8 cellular contexts compared by ENCODE assay signal in the genomic region with DNA sequence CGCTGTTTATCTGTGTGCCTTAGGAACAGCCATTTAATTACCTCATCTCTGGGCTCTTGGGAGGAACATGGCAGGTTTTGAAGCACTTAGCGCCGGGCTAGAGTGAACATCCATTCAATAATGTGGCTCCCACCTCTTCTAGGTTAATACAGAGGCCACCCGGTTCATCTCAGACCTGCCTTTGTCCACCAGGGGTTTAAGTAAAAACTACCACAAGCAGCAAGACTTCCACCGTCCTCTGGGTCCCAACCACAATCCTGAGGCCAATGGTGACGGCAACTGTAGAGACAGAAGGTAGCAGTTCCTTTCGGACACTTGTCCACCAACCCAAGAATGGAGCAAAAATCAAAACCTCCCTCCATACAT. TPM values are rescaled to one million over a fixed set of nuclear protein-coding genes. Genes with fewer than 3 reads are reported as not detected.
DNase-seq lines count a peak whose midpoint lies in the region; ATAC-seq and TF ChIP-seq lines count a peak whose summit lies in the region.

No MANE protein-coding gene starts in this region.

- peak overlapping the region; percentile 91 for H3K4me3 ChIP-seq in AG09309 (ENCODE audit: control insufficient read depth, low read depth, low read length)
- peak overlapping the region; percentile 93 for H3K4me3 ChIP-seq in naive thymus-derived CD4-positive, alpha-beta T cell (ENCODE audit: low read length)

- intact Hi-C loops in naive thymus-derived CD4-positive, alpha-beta T cell (cut with micrococcal nuclease) = loop anchor here in 1 of 2 donors (5.0 kb wide), 1 partner anchor 1790 kb away; a partner anchor contains a TSS

- H3K36me3 Mint-ChIP-seq in IgD-negative memory B cell = peaks cover 3% of the 10 kb centered on the region
- H3K36me3 Mint-ChIP-seq in central memory CD8-positive, alpha-beta T cell (ENCODE audit: insufficient read depth) = peaks cover 22% of the 10 kb centered on the region
- H3K36me3 Mint-ChIP-seq in naive thymus-derived CD4-positive, alpha-beta T cell = peaks cover 0 to 16% (median 2%) of the 10 kb centered on the region in 5 donors

- H3K27me3 Mint-ChIP-seq in IgD-negative memory B cell = peaks cover 2% of the 10 kb centered on the region
- H3K27me3 Mint-ChIP-seq in central memory CD8-positive, alpha-beta T cell = no peaks in the 10 kb centered on the region
- H3K27me3 Mint-ChIP-seq in naive thymus-derived CD4-positive, alpha-beta T cell = no peaks in the 10 kb centered on the region

- H3K4me1 Mint-ChIP-seq in IgD-negative memory B cell = peaks cover 26 to 30% (median 28%) of the 10 kb centered on the region in 3 donors
- peaks cover 43% of the 10 kb centered on the region for H3K4me1 Mint-ChIP-seq in central memory CD8-positive, alpha-beta T cell
- peaks cover 28 to 58% (median 42%) of the 10 kb centered on the region in 7 donors for H3K4me1 Mint-ChIP-seq in naive thymus-derived CD4-positive, alpha-beta T cell

- no peak for ATAC-seq in central memory CD8-positive, alpha-beta T cell (replicated peaks; ENCODE audit: extremely low read depth, poor library complexity, severe bottlenecking)
- ATAC-seq in naive thymus-derived CD4-positive, alpha-beta T cell = no peak

- peak overlapping the region; percentile 87 for H3K27ac ChIP-seq in naive thymus-derived CD4-positive, alpha-beta T cell (ENCODE audit: low read depth, low read length)

- DNase-seq in AG09309 (ENCODE audit: low read depth) = no peak
- no peak for DNase-seq in central memory CD8-positive, alpha-beta T cell (ENCODE audit: low spot score in 2 of 2)
- no peak for DNase-seq in naive thymus-derived CD4-positive, alpha-beta T cell
- DNase-seq in iPS-NIHi11 (ENCODE audit: low spot score) = no peak
- DNase-seq in ecto neural progenitor cell (ENCODE audit: low spot score) = no peak
- DNase-seq in Ammon's horn (ENCODE audit: low spot score) = no peak
- DNase-seq in NOMO-1 treated with dmso at 0.1 percent for 144 hours (lab: John Stamatoyannopoulos, UW; ENCODE audit: unreplicated experiment) = no peak

- peaks cover 21 to 24% of the 10 kb centered on the region in 2 donors for H3K4me1 ChIP-seq in naive thymus-derived CD4-positive, alpha-beta T cell (ENCODE audit: control insufficient read depth in 2 of 2, insufficient read depth in 2 of 2, low read length in 2 of 2)

- H3K27me3 ChIP-seq in naive thymus-derived CD4-positive, alpha-beta T cell (ENCODE audit: control insufficient read depth in 2 of 2, insufficient read depth in 2 of 2, low read length in 2 of 2) = no peaks in the 10 kb centered on the region

- no peak for TF ChIP-seq CTCF in AG09309 (IDR thresholded peaks at IDR 0.05; ENCODE audit: control insufficient read depth, insufficient read depth, low read depth, low read length, missing control alignments)

- H3K9me3 Mint-ChIP-seq in IgD-negative memory B cell = no peaks in the 10 kb centered on the region
- H3K9me3 Mint-ChIP-seq in central memory CD8-positive, alpha-beta T cell = no peaks in the 10 kb centered on the region
- H3K9me3 Mint-ChIP-seq in naive thymus-derived CD4-positive, alpha-beta T cell = peaks cover 0 to 3% (median 0%) of the 10 kb centered on the region in 11 donors

- H3K36me3 ChIP-seq in naive thymus-derived CD4-positive, alpha-beta T cell (ENCODE audit: control insufficient read depth in 2 of 3, insufficient read depth in 3 of 3, low read length in 3 of 3) = peaks cover 0 to 24% (median 9%) of the 10 kb centered on the region in 3 experiments

- peak overlapping the region; percentile 80 to 98 (median 98) for H3K27ac Mint-ChIP-seq in IgD-negative memory B cell
- peak overlapping the region; percentile 96 for H3K27ac Mint-ChIP-seq in central memory CD8-positive, alpha-beta T cell (ENCODE audit: low read depth)
- H3K27ac Mint-ChIP-seq in naive thymus-derived CD4-positive, alpha-beta T cell = peak overlapping the region; percentile 85 to 99 (median 98)

- H3K4me3 Mint-ChIP-seq in IgD-negative memory B cell = peak overlapping the region; percentile 98 to 100 (median 99)
- peak overlapping the region; percentile 99 for H3K4me3 Mint-ChIP-seq in central memory CD8-positive, alpha-beta T cell
- peak overlapping the region; percentile 89 to 99 (median 96) for H3K4me3 Mint-ChIP-seq in naive thymus-derived CD4-positive, alpha-beta T cell

- POLR2A ChIA-PET in naive thymus-derived CD4-positive, alpha-beta T cell (lab: Charles Lee) = interaction anchor here (0.6 to 3.1 kb wide), 4 partner anchors 16 to 683 kb away, joined by 3 to 34 read pairs (median 8); a partner anchor contains a TSS

- H3K9me3 ChIP-seq in naive thymus-derived CD4-positive, alpha-beta T cell (ENCODE audit: control insufficient read depth in 2 of 3, low read length in 3 of 3) = no peaks in the 10 kb centered on the region

- CTCF ChIA-PET in naive thymus-derived CD4-positive, alpha-beta T cell (lab: Charles Lee) = interaction anchor here (1.0 kb wide), 1 partner anchor 35 kb away, joined by 3 read pairs; no protein-coding TSS in a partner anchor

RNA-seq across cellular contexts. Expression of a gene that starts 0.9 kb away (rescaled TPM):
- polyA plus RNA-seq in IgD-negative memory B cell = 209 TPM
- 100 to 1,000 TPM in 4 of 5 experiments, 10 to 100 TPM in 1; 96.9 to 173 (median 109) TPM for total RNA-seq in naive thymus-derived CD4-positive, alpha-beta T cell
- polyA plus RNA-seq in naive thymus-derived CD4-positive, alpha-beta T cell = 100 to 1,000 TPM; 194 to 223 TPM

RNA-seq across cellular contexts. Expression of a gene that starts 28.8 kb away (rescaled TPM):
- polyA plus RNA-seq in IgD-negative memory B cell = 9.6 TPM
- 10 to 100 TPM in 4 of 5 experiments, 1 to 10 TPM in 1; 4.3 to 19.7 (median 13.1) TPM for total RNA-seq in naive thymus-derived CD4-positive, alpha-beta T cell
- polyA plus RNA-seq in naive thymus-derived CD4-positive, alpha-beta T cell = 10 to 100 TPM; 17.0 to 30.8 TPM

RNA-seq across cellular contexts. Expression of a gene that starts 55.7 kb away (rescaled TPM):
- polyA plus RNA-seq in IgD-negative memory B cell = not detected
- not detected for total RNA-seq in naive thymus-derived CD4-positive, alpha-beta T cell
- polyA plus RNA-seq in naive thymus-derived CD4-positive, alpha-beta T cell = not detected
